In genomic region chr9:32468740-32469139, GRCh38 we compare ENCODE assay signal across 28 cellular contexts.
"Had no signal": no experiment of that assay in that cellular context is flagged by ENCODE, and none has a peak within 500 bp of the region (broad histone marks: within the 10 kb centered on the region; RNA-seq: fewer than 3 reads in every experiment).

No MANE protein-coding gene starts in this region.

- H3K4me3 ChIP-seq: coronary artery, esophagus squamous epithelium, lower lobe of right lung, mucosa of descending colon, thyroid gland had no signal

- H3K4me1 ChIP-seq: esophagus squamous epithelium, lower lobe of right lung, parathyroid adenoma, thyroid gland had no signal

- ATAC-seq: activated CD4-positive, alpha-beta T cell treated with anti-CD3 and anti-CD28 coated beads for 36 hours; activated T-helper 17 cell treated with anti-CD3 and anti-CD28 coated beads, Interleukin-2, amount 50 U/mL, for 72 hours; lower lobe of right lung; mucosa of descending colon; right cardiac atrium had no signal

- H3K4me3 Mint-ChIP-seq: activated B cell treated with CpG ODN at 0.5 μM for 24 hours; activated CD4-positive, alpha-beta T cell treated with anti-CD3 and anti-CD28 coated beads for 36 hours; activated naive CD8-positive, alpha-beta T cell treated with anti-CD3 and anti-CD28 coated beads for 36 hours; activated T-cell treated with anti-CD3 and anti-CD28 coated beads, Interleukin-2, amount 50 U/mL, for 24 hours; activated T-helper 17 cell treated with anti-CD3 and anti-CD28 coated beads, Interleukin-2, amount 50 U/mL, for 72 hours; nephron progenitor cell; stimulated activated naive CD8-positive, alpha-beta T cell treated with anti-CD3 and anti-CD28 coated beads, Interleukin-15, Interleukin-2, amounts not matched to agents 100 ng/mL and 50 ng/mL, for 24 hours had no signal

- H3K9me3 Mint-ChIP-seq: activated B cell treated with CpG ODN at 0.5 μM for 24 hours; activated naive CD8-positive, alpha-beta T cell treated with anti-CD3 and anti-CD28 coated beads for 36 hours; activated T-cell treated with anti-CD3 and anti-CD28 coated beads, Interleukin-2, amount 50 U/mL, for 24 hours; activated T-helper 17 cell treated with anti-CD3 and anti-CD28 coated beads, Interleukin-2, amount 50 U/mL, for 72 hours; nephron progenitor cell; stimulated activated naive CD8-positive, alpha-beta T cell treated with anti-CD3 and anti-CD28 coated beads, Interleukin-15, Interleukin-2, amounts not matched to agents 100 ng/mL and 50 ng/mL, for 24 hours had no signal

- H3K79me2 ChIP-seq: parathyroid adenoma had no signal

- H3K27me3 ChIP-seq: esophagus squamous epithelium, thyroid gland had no signal

- H3K27ac Mint-ChIP-seq: activated B cell treated with CpG ODN at 0.5 μM for 24 hours; activated CD4-positive, alpha-beta T cell treated with anti-CD3 and anti-CD28 coated beads for 36 hours; activated naive CD8-positive, alpha-beta T cell treated with anti-CD3 and anti-CD28 coated beads for 36 hours; activated T-cell treated with anti-CD3 and anti-CD28 coated beads, Interleukin-2, amount 50 U/mL, for 24 hours; activated T-helper 17 cell treated with anti-CD3 and anti-CD28 coated beads, Interleukin-2, amount 50 U/mL, for 72 hours; nephron progenitor cell; stimulated activated naive CD8-positive, alpha-beta T cell treated with anti-CD3 and anti-CD28 coated beads, Interleukin-15, Interleukin-2, amounts not matched to agents 100 ng/mL and 50 ng/mL, for 24 hours had no signal

- H3K4me1 Mint-ChIP-seq: activated B cell treated with CpG ODN at 0.5 μM for 24 hours; activated CD4-positive, alpha-beta T cell treated with anti-CD3 and anti-CD28 coated beads for 36 hours; activated naive CD8-positive, alpha-beta T cell treated with anti-CD3 and anti-CD28 coated beads for 36 hours; activated T-helper 17 cell treated with anti-CD3 and anti-CD28 coated beads, Interleukin-2, amount 50 U/mL, for 72 hours had no signal

- FAIRE-seq: bronchial epithelial cell, kidney had no signal

- H3K9ac ChIP-seq: parathyroid adenoma had no signal

- H3K9me3 ChIP-seq: esophagus squamous epithelium, lower lobe of right lung, mucosa of descending colon, thyroid gland had no signal

- H3K27me3 Mint-ChIP-seq: activated B cell treated with CpG ODN at 0.5 μM for 24 hours; activated CD4-positive, alpha-beta T cell treated with anti-CD3 and anti-CD28 coated beads for 36 hours; activated naive CD8-positive, alpha-beta T cell treated with anti-CD3 and anti-CD28 coated beads for 36 hours; activated T-cell treated with anti-CD3 and anti-CD28 coated beads, Interleukin-2, amount 50 U/mL, for 24 hours; activated T-helper 17 cell treated with anti-CD3 and anti-CD28 coated beads, Interleukin-2, amount 50 U/mL, for 72 hours; stimulated activated naive CD8-positive, alpha-beta T cell treated with anti-CD3 and anti-CD28 coated beads, Interleukin-15, Interleukin-2, amounts not matched to agents 100 ng/mL and 50 ng/mL, for 24 hours had no signal

- H3K36me3 ChIP-seq: thyroid gland had no signal

- H3K27ac ChIP-seq: coronary artery, esophagus squamous epithelium, lower lobe of right lung, parathyroid adenoma, thyroid gland had no signal

- H2AFZ ChIP-seq: parathyroid adenoma had no signal

- DNase-seq: activated B cell treated with CpG ODN at 0.5 μM for 24 hours; activated CD4-positive, alpha-beta T cell treated with anti-CD3 and anti-CD28 coated beads for 36 hours; activated CD4-positive, alpha-beta T cell treated with anti-CD3 and anti-CD28 coated beads, Interleukin-2, amount 50 U/mL, for 4 hours; activated CD8-positive, alpha-beta memory T cell treated with anti-CD3 and anti-CD28 coated beads for 24 hours; activated CD8-positive, alpha-beta memory T cell treated with anti-CD3 and anti-CD28 coated beads, Interleukin-2, amount 50 U/mL, for 4 hours; activated naive CD4-positive, alpha-beta T cell; activated naive CD8-positive, alpha-beta T cell treated with anti-CD3 and anti-CD28 coated beads for 36 hours; activated T-cell treated with anti-CD3 and anti-CD28 coated beads, Interleukin-2, amount 50 U/mL, for 24 hours; amniotic stem cell; cerebellar nuclear complex; esophagus squamous epithelium; kidney; lower lobe of right lung; mesendoderm; mucosa of descending colon; nephron progenitor cell; nucleus accumbens; stimulated activated CD4-positive, alpha-beta T cell treated with anti-CD3 and anti-CD28 coated beads, Interleukin-12 subunit alpha, Interleukin-12 subunit beta, amount 100 ng/mL, for 4 hours; stimulated activated CD4-positive, alpha-beta T cell treated with anti-CD3 and anti-CD28 coated beads, Interleukin-1b, Interleukin-23, amount 100 ng/mL, for 48 hours; substantia nigra; T1000; thyroid gland had no signal
